26 cellular contexts compared by ENCODE assay signal in the genomic region with DNA sequence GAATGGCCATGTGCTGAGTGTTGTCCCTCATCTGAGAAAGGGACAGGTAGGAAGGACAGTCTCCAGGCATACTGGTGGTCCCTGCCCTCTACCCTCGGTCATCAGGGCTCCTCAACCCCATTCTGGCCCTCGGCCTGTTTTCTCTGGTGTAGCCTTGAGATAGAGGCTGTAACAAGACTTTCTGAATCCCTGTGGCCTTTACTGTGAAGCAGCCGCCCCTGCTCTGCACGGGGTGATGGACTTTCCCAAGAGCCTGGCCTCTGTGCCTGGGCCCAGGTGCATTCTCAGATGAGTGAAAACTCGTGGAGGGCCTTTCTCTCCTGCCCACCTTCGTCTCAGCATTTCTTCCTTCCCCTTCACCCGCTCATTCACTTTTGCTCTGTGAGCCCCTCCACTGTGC. TPM values are rescaled to one million over a fixed set of nuclear protein-coding genes. Genes with fewer than 3 reads are reported as not detected.
"Had no signal": no experiment of that assay in that cellular context is flagged by ENCODE, and none has a peak within 500 bp of the region (broad histone marks: within the 10 kb centered on the region; RNA-seq: fewer than 3 reads in every experiment).

No MANE protein-coding gene starts in this region.

- H3K4me1 Mint-ChIP-seq: IgD-negative memory B cell had no signal

- DNase-seq: Karpas-422; KBM-7; MM.1S; NCI-H1092 treated with DMSO at 0.1 percent for 48 hours; NCI-H1436; NCI-H187; NCI-H2029; NCI-H2081 treated with DMSO at 0.1 percent for 48 hours; NCI-H2171; NCI-H226; NCI-H446; NCI-H510A; NCI-H524 treated with DMSO at 0.1 percent for 48 hours; NCI-H69; NCI-H774; NK-92 treated with Interleukin-12 subunit alpha and Interleukin-12 subunit beta, amount 100 ng/mL, for 24 hours; PC-3; SHP77; SK-N-SH; SW 1271 had no signal

- H3K27ac ChIP-seq: RWPE1 had no signal

- H3K9me3 ChIP-seq: SK-N-SH had no signal

- H3K36me3 Mint-ChIP-seq: IgD-negative memory B cell had no signal

- H3K9me3 Mint-ChIP-seq: IgD-negative memory B cell had no signal

- H3K4me2 ChIP-seq: SK-N-SH had no signal

- H3K9ac ChIP-seq: SK-N-SH had no signal

- H3K4me3 Mint-ChIP-seq: IgD-negative memory B cell had no signal

- ATAC-seq: Panc1, PC-3 had no signal

RNA-seq across cellular contexts. Expression of gene CASQ1, which starts 3.0 kb away (rescaled TPM):
- total RNA-seq: HT1080, OCI-LY7, PC-3, SK-MEL-5 had no signal
- polyA plus RNA-seq: IgD-negative memory B cell had no signal

RNA-seq across cellular contexts. Expression of gene ATP1A4, which starts 36.0 kb away (rescaled TPM):
- total RNA-seq: HT1080, OCI-LY7, SK-MEL-5 had no signal
- polyA plus RNA-seq: IgD-negative memory B cell, SK-N-SH had no signal
